30 cellular contexts compared by ENCODE assay signal in genomic region chr10:50271564-50272250, GRCh38. TPM values are rescaled to one million over a fixed set of nuclear protein-coding genes. Genes with fewer than 3 reads are reported as not detected.
"Had no signal": no experiment of that assay in that cellular context is flagged by ENCODE, and none has a peak within 500 bp of the region (broad histone marks: within the 10 kb centered on the region; RNA-seq: fewer than 3 reads in every experiment).

No MANE protein-coding gene starts in this region.

- H3K4me3 ChIP-seq: left ventricle myocardium inferior, pancreas, psoas muscle, stomach, thyroid gland, upper lobe of right lung had no signal

- H3K36me3 ChIP-seq: brain microvascular endothelial cell, left ventricle myocardium inferior, pancreas, stomach, thyroid gland, upper lobe of right lung, WERI-Rb-1 had no signal

- H3K36me3 Mint-ChIP-seq: naive thymus-derived CD4-positive, alpha-beta T cell; stimulated activated naive B cell treated with anti-CD40 and anti-IgM and Interleukin-4, amounts not matched to agents 10 μg/mL and 1 μg/mL and 100 μg/mL, for 72 hours had no signal

- DNase-seq: activated CD4-positive, alpha-beta memory T cell treated with anti-CD3 and anti-CD28 coated beads, Interleukin-2, amount 10 ng/mL, durations not matched to agents 7 days and 5 days; activated CD4-positive, alpha-beta T cell treated with anti-CD3 and anti-CD28 coated beads for 1 hour; activated CD4-positive, alpha-beta T cell treated with anti-CD3 and anti-CD28 coated beads, Interleukin-2, amount 10 ng/mL, durations not matched to agents 7 days and 5 days; activated CD8-positive, alpha-beta memory T cell treated with anti-CD3 and anti-CD28 coated beads, Interleukin-2, amount 50 U/mL, for 48 hours; activated gamma-delta T cell treated with Interleukin-2 at 50 U/mL for 16 hours; activated naive CD4-positive, alpha-beta T cell treated with anti-CD3 and anti-CD28 coated beads, Interleukin-2, amount 50 U/mL, for 16 hours; activated T-cell treated with anti-CD3 and anti-CD28 coated beads, Interleukin-2, amount 50 U/mL, for 4 hours; amniotic stem cell; brain microvascular endothelial cell; caudate nucleus; endodermal cell; foreskin keratinocyte; islet precursor cell; left ventricle myocardium inferior; midbrain; naive thymus-derived CD4-positive, alpha-beta T cell; pancreas; psoas muscle; stimulated activated CD4-positive, alpha-beta T cell treated with anti-CD3 and anti-CD28 coated beads, Interleukin-15, amount 100 ng/mL, for 24 hours; stimulated activated CD4-positive, alpha-beta T cell treated with anti-CD3 and anti-CD28 coated beads, Interleukin-2, amount 100 ng/mL, for 24 hours; stimulated activated naive B cell treated with anti-CD40 and anti-IgM and Interleukin-4, amounts not matched to agents 10 μg/mL and 1 μg/mL and 100 μg/mL, for 72 hours; stomach; T-helper 17 cell; T1000; thyroid gland; upper lobe of right lung; WERI-Rb-1 had no signal

- FAIRE-seq: astrocyte, pancreas had no signal

- H3K9me3 Mint-ChIP-seq: activated CD4-positive, alpha-beta memory T cell treated with anti-CD3 and anti-CD28 coated beads, Interleukin-2, amount 10 ng/mL, durations not matched to agents 7 days and 5 days; activated CD4-positive, alpha-beta T cell treated with anti-CD3 and anti-CD28 coated beads, Interleukin-2, amount 10 ng/mL, durations not matched to agents 7 days and 5 days; activated T-cell treated with anti-CD3 and anti-CD28 coated beads, Interleukin-2, amount 50 U/mL, for 4 hours; activated T-helper 17 cell treated with anti-CD3 and anti-CD28 coated beads, Interleukin-2, amount 50 U/mL, for 72 hours had no signal

- H3K27ac ChIP-seq: brain microvascular endothelial cell, foreskin keratinocyte, left ventricle myocardium inferior, pancreas, psoas muscle, stomach, thyroid gland, upper lobe of right lung, WERI-Rb-1 had no signal

- H3K4me3 Mint-ChIP-seq: activated CD4-positive, alpha-beta memory T cell treated with anti-CD3 and anti-CD28 coated beads, Interleukin-2, amount 10 ng/mL, durations not matched to agents 7 days and 5 days; activated CD4-positive, alpha-beta T cell treated with anti-CD3 and anti-CD28 coated beads, Interleukin-2, amount 10 ng/mL, durations not matched to agents 7 days and 5 days; activated T-cell treated with anti-CD3 and anti-CD28 coated beads, Interleukin-2, amount 50 U/mL, for 4 hours; activated T-helper 17 cell treated with anti-CD3 and anti-CD28 coated beads, Interleukin-2, amount 50 U/mL, for 72 hours; endodermal cell; naive thymus-derived CD4-positive, alpha-beta T cell; stimulated activated naive B cell treated with anti-CD40 and anti-IgM and Interleukin-4, amounts not matched to agents 10 μg/mL and 1 μg/mL and 100 μg/mL, for 72 hours; T-helper 17 cell had no signal

- ATAC-seq: activated T-cell treated with anti-CD3 and anti-CD28 coated beads, Interleukin-2, amount 50 U/mL, for 4 hours; activated T-helper 17 cell treated with anti-CD3 and anti-CD28 coated beads, Interleukin-2, amount 50 U/mL, for 72 hours; esophagus mucosa; foreskin keratinocyte; naive thymus-derived CD4-positive, alpha-beta T cell; pancreas; psoas muscle; stimulated activated naive B cell treated with anti-CD40 and anti-IgM and Interleukin-4, amounts not matched to agents 10 μg/mL and 1 μg/mL and 100 μg/mL, for 72 hours; T-helper 17 cell; upper lobe of right lung had no signal

- H3K9me3 ChIP-seq: left ventricle myocardium inferior, pancreas, psoas muscle, stomach, thyroid gland, upper lobe of right lung had no signal

- H3K4me1 ChIP-seq: foreskin keratinocyte, left ventricle myocardium inferior, pancreas, psoas muscle, stomach, thyroid gland, upper lobe of right lung had no signal

- H3K27ac Mint-ChIP-seq: activated CD4-positive, alpha-beta memory T cell treated with anti-CD3 and anti-CD28 coated beads, Interleukin-2, amount 10 ng/mL, durations not matched to agents 7 days and 5 days; activated CD4-positive, alpha-beta T cell treated with anti-CD3 and anti-CD28 coated beads, Interleukin-2, amount 10 ng/mL, durations not matched to agents 7 days and 5 days; activated T-helper 17 cell treated with anti-CD3 and anti-CD28 coated beads, Interleukin-2, amount 50 U/mL, for 72 hours; endodermal cell; naive thymus-derived CD4-positive, alpha-beta T cell; stimulated activated naive B cell treated with anti-CD40 and anti-IgM and Interleukin-4, amounts not matched to agents 10 μg/mL and 1 μg/mL and 100 μg/mL, for 72 hours; T-helper 17 cell had no signal

- H3K4me1 Mint-ChIP-seq: activated CD4-positive, alpha-beta memory T cell treated with anti-CD3 and anti-CD28 coated beads, Interleukin-2, amount 10 ng/mL, durations not matched to agents 7 days and 5 days; activated CD4-positive, alpha-beta T cell treated with anti-CD3 and anti-CD28 coated beads, Interleukin-2, amount 10 ng/mL, durations not matched to agents 7 days and 5 days; activated T-helper 17 cell treated with anti-CD3 and anti-CD28 coated beads, Interleukin-2, amount 50 U/mL, for 72 hours; endodermal cell; naive thymus-derived CD4-positive, alpha-beta T cell had no signal

- H3K27me3 ChIP-seq: brain microvascular endothelial cell, pancreas, stomach, thyroid gland had no signal

RNA-seq across cellular contexts. Expression of gene ASAH2, which starts 20.4 kb away (rescaled TPM):
- total RNA-seq: left ventricle myocardium inferior had no signal
